8 cellular contexts compared by ENCODE assay signal in the genomic region with DNA sequence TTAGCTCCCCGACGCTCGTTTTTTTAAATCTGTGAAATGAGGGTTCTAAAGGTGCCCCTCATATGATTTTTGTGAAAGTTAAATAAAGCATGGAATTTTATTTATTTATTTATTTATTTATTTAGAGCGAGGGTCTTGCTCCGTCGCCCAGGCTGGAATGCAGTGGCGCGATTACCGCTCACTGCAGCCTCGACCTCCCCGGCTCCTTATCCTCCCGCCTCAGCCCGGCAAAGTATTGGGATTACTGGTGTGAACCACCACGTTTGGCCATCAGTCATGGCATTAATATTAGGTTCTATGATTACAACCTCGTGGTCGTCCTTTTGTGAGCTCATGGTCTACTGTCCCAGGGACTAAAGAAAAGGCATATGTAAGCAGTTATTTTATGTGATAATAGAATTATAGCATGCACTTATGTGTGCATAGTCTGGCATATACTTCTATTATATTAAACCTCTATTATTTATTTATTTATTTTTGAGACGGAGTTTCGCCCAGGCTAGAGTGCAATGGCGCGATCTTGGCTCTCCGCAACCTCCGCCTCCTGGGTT. TPM values are rescaled to one million over a fixed set of nuclear protein-coding genes. Genes with fewer than 3 reads are reported as not detected.
DNase-seq lines count a peak whose midpoint lies in the region; ATAC-seq, FAIRE-seq and TF ChIP-seq lines count a peak whose summit lies in the region.

No MANE protein-coding gene starts in this region.

- no peak overlapping the region for H4K91ac ChIP-seq in H1 (replicated peaks; ENCODE audit: insufficient read length, low read length)

- TF ChIP-seq POLR2A in H1 (IDR thresholded peaks at IDR 0.05; ENCODE audit: control extremely low read depth in 1 of 2, low read depth in 2 of 2, low read length in 2 of 2) = no peak

- H2AFZ ChIP-seq in DND-41 (ENCODE audit: low read depth, low read length) = peak overlapping the region; percentile 98
- H2AFZ ChIP-seq in OCI-LY7 (ENCODE audit: low read length) = peak overlapping the region; percentile 28; the same call in 1 of the 2 replicates
- peak overlapping the region; percentile 64 for H2AFZ ChIP-seq in H1 (ENCODE audit: low read length)

- ATAC-seq in DND-41 (ENCODE audit: insufficient read depth, low read depth) (no peak), pancreas (no peak), GM19455 (IDR thresholded peaks at IDR 0.05; ENCODE audit: unreplicated experiment) (no peak)

- FAIRE-seq in H1 (lab: Jason Lieb, UNC) (no peak), pancreas (lab: Jason Lieb, UNC) (no peak)

- no peak for TF ChIP-seq CTCF in DND-41 (IDR thresholded peaks at IDR 0.05; ENCODE audit: borderline replicate concordance, extremely low read depth, low read length, poor library complexity, severe bottlenecking)
- TF ChIP-seq CTCF in OCI-LY7 (conservative IDR thresholded peaks at IDR 0.05; ENCODE audit: low read length) = no peak
- TF ChIP-seq CTCF in H1 (IDR thresholded peaks at IDR 0.05; ENCODE audit: control extremely low read depth in 1 of 3, insufficient read depth in 1 of 3, low read depth in 1 of 3, low read length in 3 of 3) = no peak
- no peak for TF ChIP-seq CTCF in pancreas (IDR thresholded peaks at IDR 0.05)

- H3K56ac ChIP-seq in H1 (replicated peaks; ENCODE audit: insufficient read length, low read depth, low read length) = no peak overlapping the region

- no TSS peak for BruUV-seq in OCI-LY7 (replicated peaks; lab: Mats Ljungman, UMichigan)

- no peak overlapping the region for H2BK120ac ChIP-seq in H1 (replicated peaks; ENCODE audit: low read depth, low read length)

- H3K23ac ChIP-seq in H1 (ENCODE audit: insufficient read length) = no peak overlapping the region

- H4K5ac ChIP-seq in H1 (ENCODE audit: insufficient read length, low read depth, low read length) = no peak overlapping the region

- 90% methylated on average over 22 of the region's 22 CpGs; no CpG with 5 or more reads in 1 of the 2 experiments for WGBS in H1 (ENCODE audit: extremely low coverage in 1 of 2, insufficient coverage in 1 of 2, insufficient read length in 1 of 2, insufficient replicate concordance in 2 of 2, low coverage in 1 of 2, low lambda C conversion rate in 2 of 2, missing lambda C conversion rate in 1 of 2), 2 experiments
- WGBS in pancreas, 2 donors = 70 to 73% methylated on average over 22 of the region's 22 CpGs

- peak overlapping the region; percentile 80 for H3K9ac ChIP-seq in DND-41 (ENCODE audit: low read depth, low read length)
- H3K9ac ChIP-seq in H1 (replicated peaks in 1 of 4; ENCODE audit: extremely low read depth in 1 of 4, low read depth in 3 of 4, low read length in 3 of 4) = no peak overlapping the region

- no peak overlapping the region for H3K4ac ChIP-seq in H1 (replicated peaks; ENCODE audit: insufficient read length, low read depth, low read length)

- H3K14ac ChIP-seq in H1 (ENCODE audit: insufficient read length) = no peak overlapping the region

- H3K18ac ChIP-seq in H1 (ENCODE audit: extremely low read depth, low read length) = no peak overlapping the region

- H3K4me1 ChIP-seq in DND-41 (ENCODE audit: insufficient read depth, low read length) (peaks cover 41% of the 10 kb centered on the region), OCI-LY7 (ENCODE audit: insufficient read depth, low read length, poor library complexity, severe bottlenecking) (peaks cover 29% of the 10 kb centered on the region), H1 (replicated peaks in 1 of 4; ENCODE audit: control insufficient read depth in 3 of 4, insufficient read depth in 4 of 4, low read length in 3 of 4) (peaks cover 0 to 5% (median 0%) of the 10 kb centered on the region in 4 experiments; a peak in 3 of 7 replicates), pancreas (peaks cover 6 to 16% (median 10%) of the 10 kb centered on the region in 3 donors)

- H3K36me3 ChIP-seq in DND-41 (ENCODE audit: insufficient read depth, low read length) (peaks cover 34% of the 10 kb centered on the region), OCI-LY7 (ENCODE audit: insufficient read depth, low read length) (peaks cover 34% of the 10 kb centered on the region), H1 (ENCODE audit: control insufficient read depth in 2 of 4, insufficient read depth in 4 of 4, low read length in 3 of 4) (peaks cover 14 to 31% (median 22%) of the 10 kb centered on the region in 4 experiments), pancreas (peaks cover 0 to 15% (median 0%) of the 10 kb centered on the region in 3 donors)

- H3K79me1 ChIP-seq in H1 (ENCODE audit: low read depth, low read length) = peaks cover 3% of the 10 kb centered on the region; the same call in 1 of the 2 replicates

- no peak overlapping the region for H2BK5ac ChIP-seq in H1 (ENCODE audit: low read depth, low read length)

- no peak overlapping the region for H2BK15ac ChIP-seq in H1 (ENCODE audit: low read length)

- DNase-seq in DND-41 (no peak), OCI-LY7 (ENCODE audit: low spot score) (no peak), H1 (ENCODE audit: low read depth in 1 of 2, low spot score in 2 of 2) (no peak), pancreas (no peak), NCI-H1417 (lab: John Stamatoyannopoulos, UW) (no peak), NCI-H1105 (lab: John Stamatoyannopoulos, UW) (no peak), D341Med (ENCODE audit: low spot score) (no peak)

- TF ChIP-seq RAD21 in H1 (IDR thresholded peaks at IDR 0.05 in 1 of 2, conservative IDR thresholded peaks at IDR 0.05 in 1 of 2; ENCODE audit: low read depth in 2 of 2, low read length in 2 of 2) = no peak

- no peaks in the 10 kb centered on the region for H3K9me2 ChIP-seq in OCI-LY7 (ENCODE audit: insufficient read depth, low read length)

- CTCF ChIA-PET in OCI-LY7 (lab: Charles Lee; ENCODE audit: unreplicated experiment) (no interaction called here), H1 (lab: Charles Lee; ENCODE audit: partially characterized antibody) (interaction anchor here (0.6 to 2.0 kb wide), 5 partner anchors 89 to 164 kb away, joined by 3 to 4 read pairs (median 3); partner anchors contain the start of gene RHBDF1)

- H2BK12ac ChIP-seq in H1 (ENCODE audit: low read depth, low read length) = no peak overlapping the region

- H2BK20ac ChIP-seq in H1 (ENCODE audit: low read length) = no peak overlapping the region

- H3K27ac ChIP-seq in DND-41 (ENCODE audit: low read length) (peak overlapping the region; percentile 97; the same call in 1 of the 2 replicates), OCI-LY7 (ENCODE audit: low read depth, low read length, poor library complexity, severe bottlenecking) (no peak overlapping the region), H1 (ENCODE audit: low read depth, low read length) (no peak overlapping the region), pancreas (peak overlapping the region in 2 of 4 donors; percentile 94)

- POLR2A ChIA-PET in OCI-LY7 (lab: Charles Lee) = interaction anchor here (1.6 kb wide), 1 partner anchor 176 kb away, joined by 4 read pairs; the partner anchor contains the start of genes POLR3K and SNRNP25
- POLR2A ChIA-PET in H1 (lab: Charles Lee; ENCODE audit: partially characterized antibody) = interaction anchor here (0.9 to 16.8 kb wide), 12 partner anchors 10 to 132 kb away, joined by 3 to 348 read pairs (median 6); no protein-coding TSS in a partner anchor

- peaks cover 2% of the 10 kb centered on the region; the same call in 1 of the 2 replicates for H3K23me2 ChIP-seq in H1 (ENCODE audit: low read depth, low read length)

- H4K20me1 ChIP-seq in DND-41 (ENCODE audit: insufficient read depth, low read length) (peaks cover 34% of the 10 kb centered on the region), OCI-LY7 (ENCODE audit: insufficient read depth, low read length) (peaks cover 21% of the 10 kb centered on the region; the same call in 1 of the 2 replicates), H1 (replicated peaks in 1 of 2; ENCODE audit: control insufficient read depth in 1 of 2, insufficient read depth in 2 of 2, low read length in 2 of 2) (peaks cover 8 to 13% of the 10 kb centered on the region in 2 experiments)

- H3K4me3 ChIP-seq in DND-41 (ENCODE audit: low read depth in 1 of 2, low read length in 2 of 2) = peak overlapping the region; percentile 62 to 80; a peak in 3 of 4 replicates
- H3K4me3 ChIP-seq in OCI-LY7 (ENCODE audit: low read depth, low read length, poor library complexity, severe bottlenecking) = peak overlapping the region; percentile 88
- peak overlapping the region in 3 of 4 experiments; percentile 64 to 93 (median 92); a peak in 4 of 8 replicates for H3K4me3 ChIP-seq in H1 (ENCODE audit: extremely low read depth in 1 of 4, insufficient read depth in 2 of 4, low read depth in 3 of 4, low read length in 4 of 4)
- peak overlapping the region in 3 of 4 donors; percentile 84 to 98 (median 93) for H3K4me3 ChIP-seq in pancreas

- H3K9me3 ChIP-seq in DND-41 (ENCODE audit: insufficient read depth, low read length, severe bottlenecking) (no peaks in the 10 kb centered on the region), OCI-LY7 (ENCODE audit: low read length) (no peaks in the 10 kb centered on the region), H1 (ENCODE audit: insufficient read depth in 2 of 2, low read depth in 1 of 2, low read length in 1 of 2) (no peaks in the 10 kb centered on the region), pancreas (no peaks in the 10 kb centered on the region)

- H4K8ac ChIP-seq in H1 (ENCODE audit: extremely low read depth, insufficient read depth, low read length) = no peak overlapping the region

- H2AK5ac ChIP-seq in H1 (ENCODE audit: low read depth, low read length) = no peak overlapping the region

- no peaks in the 10 kb centered on the region for H3K27me3 ChIP-seq in DND-41 (ENCODE audit: insufficient read depth, low read length, poor library complexity)
- H3K27me3 ChIP-seq in H1 (replicated peaks in 1 of 4; ENCODE audit: control insufficient read depth in 3 of 4, extremely low read depth in 1 of 4, insufficient read depth in 3 of 4, low read length in 3 of 4) = no peaks in the 10 kb centered on the region
- H3K27me3 ChIP-seq in pancreas = no peaks in the 10 kb centered on the region

- peak overlapping the region; percentile 67 for H3K4me2 ChIP-seq in DND-41 (ENCODE audit: insufficient read depth, low read length)
- peak overlapping the region; percentile 87; the same call in 1 of the 2 replicates for H3K4me2 ChIP-seq in OCI-LY7 (ENCODE audit: low read length)
- peak overlapping the region; percentile 56 to 71 for H3K4me2 ChIP-seq in H1 (ENCODE audit: insufficient read depth in 1 of 2, low read depth in 2 of 2, low read length in 2 of 2)

- no peak for TF ChIP-seq EP300 in H1 (IDR thresholded peaks at IDR 0.05; ENCODE audit: borderline replicate concordance in 1 of 2, low read depth in 2 of 2, low read length in 2 of 2)

- intact Hi-C loops in OCI-LY7 (cut with micrococcal nuclease; ENCODE audit: unreplicated experiment) (no loop called here), pancreas (cut with DNase I) (loop anchor here in 1 of 3 donors (5.0 kb wide), 1 partner anchor 47 kb away; the partner anchor contains the start of gene RGS11)

- H3K79me2 ChIP-seq in DND-41 (ENCODE audit: insufficient read depth, low read length) = peaks cover 43% of the 10 kb centered on the region
- peaks cover 34% of the 10 kb centered on the region for H3K79me2 ChIP-seq in OCI-LY7 (ENCODE audit: insufficient read depth, low read depth, low read length)
- peaks cover 22 to 38% of the 10 kb centered on the region in 2 experiments for H3K79me2 ChIP-seq in H1 (ENCODE audit: control insufficient read depth in 1 of 2, insufficient read depth in 2 of 2, low read length in 2 of 2)

RNA-seq across cellular contexts. Expression of gene LUC7L, which starts 0.6 kb away (rescaled TPM):
- 90.5 and 92.6 TPM in 2 replicates for total RNA-seq in OCI-LY7 (2014; rRNA removed; shearing (Covaris generic))
- total RNA-seq in OCI-LY7 (2022) = 81.4 and 90.6 TPM in 2 replicates
- total RNA-seq in H1 (2021; fragmentation: NEBNext Ultra II Directional; extraction: Animal tissue kit (Norgen Biotek cat#: 25700)) = 121 and 129 TPM in 2 replicates
- 49.7 and 75.8 TPM in 2 replicates for polyA plus RNA-seq in H1 (2011; rRNA removed)
- 79.3 TPM for polyA plus RNA-seq in H1 (2011; cell fraction: cytosol; rRNA removed)
- polyA plus RNA-seq in H1 (2011; cell fraction: nucleus; rRNA removed) = 145 TPM
- 83.9 to 104 TPM (median 87.6 TPM) in 4 replicates for polyA plus RNA-seq in H1 (2012, experiment 1 of 2)
- polyA plus RNA-seq in H1 (2012, experiment 2 of 2) = 35.2 TPM
- polyA plus RNA-seq in H1 (2013, experiment 1 of 2) = 94.6 TPM
- polyA plus RNA-seq in H1 (2013, experiment 2 of 2) = 83.9 TPM
- 26.0 and 29.7 TPM in 2 replicates for polyA minus RNA-seq in H1 (2011; rRNA and poly(A)+ RNA removed)
- 38.2 TPM for polyA minus RNA-seq in H1 (2011; cell fraction: cytosol; rRNA and poly(A)+ RNA removed)
- polyA minus RNA-seq in H1 (2011; cell fraction: nucleus; rRNA and poly(A)+ RNA removed) = 115 TPM
- total RNA-seq in pancreas = 10 to 100 TPM; 20.6 to 54.4 (median 31.8) TPM
- 100 to 1,000 TPM; 273 to 333 TPM for polyA plus RNA-seq in pancreas

RNA-seq across cellular contexts. Expression of gene FAM234A, which starts 4.8 kb away (rescaled TPM):
- 8.1 and 10.9 TPM in 2 replicates for total RNA-seq in OCI-LY7 (2014; rRNA removed; shearing (Covaris generic))
- total RNA-seq in OCI-LY7 (2022) = 26.8 and 30.1 TPM in 2 replicates
- total RNA-seq in H1 (2021; fragmentation: NEBNext Ultra II Directional; extraction: Animal tissue kit (Norgen Biotek cat#: 25700)) = 104 and 108 TPM in 2 replicates
- 80.6 and 131 TPM in 2 replicates for polyA plus RNA-seq in H1 (2011; rRNA removed)
- polyA plus RNA-seq in H1 (2011; cell fraction: cytosol; rRNA removed) = 64.7 TPM
- polyA plus RNA-seq in H1 (2011; cell fraction: nucleus; rRNA removed) = 131 TPM
- polyA plus RNA-seq in H1 (2012, experiment 1 of 2) = 46.8 to 81.6 TPM (median 75.8 TPM) in 4 replicates
- 137 TPM for polyA plus RNA-seq in H1 (2012, experiment 2 of 2)
- polyA plus RNA-seq in H1 (2013, experiment 1 of 2) = 187 TPM
- 191 TPM for polyA plus RNA-seq in H1 (2013, experiment 2 of 2)
- polyA minus RNA-seq in H1 (2011; rRNA and poly(A)+ RNA removed) = 30.0 and 32.1 TPM in 2 replicates
- polyA minus RNA-seq in H1 (2011; cell fraction: cytosol; rRNA and poly(A)+ RNA removed) = 50.3 TPM
- polyA minus RNA-seq in H1 (2011; cell fraction: nucleus; rRNA and poly(A)+ RNA removed) = 36.9 TPM
- 10 to 100 TPM; 34.2 to 51.2 (median 39.7) TPM for total RNA-seq in pancreas
- 10 to 100 TPM; 39.1 to 49.7 TPM for polyA plus RNA-seq in pancreas

RNA-seq across cellular contexts. Expression of gene RGS11, which starts 45.9 kb away (rescaled TPM):
- total RNA-seq in OCI-LY7 (2014; rRNA removed; shearing (Covaris generic)) = not detected in 2 replicates
- total RNA-seq in OCI-LY7 (2022) (not detected in 2 replicates), pancreas (10 to 100 TPM in 1 of 6 donors, 1 to 10 TPM in 5; 4.5 to 14.0 (median 8.0) TPM)
- 0.84 and 1.1 TPM in 2 replicates for total RNA-seq in H1 (2021; fragmentation: NEBNext Ultra II Directional; extraction: Animal tissue kit (Norgen Biotek cat#: 25700))
- polyA plus RNA-seq in H1 (2011; rRNA removed) (1.2 and 2.0 TPM in 2 replicates), pancreas (10 to 100 TPM; 42.9 to 47.2 TPM)
- 1.2 TPM for polyA plus RNA-seq in H1 (2011; cell fraction: cytosol; rRNA removed)
- 10.5 TPM for polyA plus RNA-seq in H1 (2011; cell fraction: nucleus; rRNA removed)
- 1.0 to 2.7 TPM (median 1.8 TPM) in 4 replicates for polyA plus RNA-seq in H1 (2012, experiment 1 of 2)
- 0.59 TPM for polyA plus RNA-seq in H1 (2012, experiment 2 of 2)
- 0.87 TPM for polyA plus RNA-seq in H1 (2013, experiment 1 of 2)
- polyA plus RNA-seq in H1 (2013, experiment 2 of 2) = 1.0 TPM
- polyA minus RNA-seq in H1 (2011; rRNA and poly(A)+ RNA removed) = 0.19 and 0.49 TPM in 2 replicates
- not detected for polyA minus RNA-seq in H1 (2011; cell fraction: cytosol; rRNA and poly(A)+ RNA removed)
- polyA minus RNA-seq in H1 (2011; cell fraction: nucleus; rRNA and poly(A)+ RNA removed) = 1.8 TPM

RNA-seq across cellular contexts. Expression of gene HBQ1, which starts 49.5 kb away (rescaled TPM):
- total RNA-seq in OCI-LY7 (2014; rRNA removed; shearing (Covaris generic)) = not detected in 2 replicates
- total RNA-seq in OCI-LY7 (2022) (not detected in 2 replicates), pancreas (under 1 TPM in 1 of 6 donors, not detected in 5; 0.32 TPM)
- total RNA-seq in H1 (2021; fragmentation: NEBNext Ultra II Directional; extraction: Animal tissue kit (Norgen Biotek cat#: 25700)) = 1.4 and 2.9 TPM in 2 replicates
- polyA plus RNA-seq in H1 (2011; rRNA removed) (17.1 and 24.6 TPM in 2 replicates), pancreas (not detected)
- polyA plus RNA-seq in H1 (2011; cell fraction: cytosol; rRNA removed) = 8.1 TPM
- 10.5 TPM for polyA plus RNA-seq in H1 (2011; cell fraction: nucleus; rRNA removed)
- 1.9 to 5.8 TPM (median 2.9 TPM) in 4 replicates for polyA plus RNA-seq in H1 (2012, experiment 1 of 2)
- polyA plus RNA-seq in H1 (2012, experiment 2 of 2) = 6.6 TPM
- 5.8 TPM for polyA plus RNA-seq in H1 (2013, experiment 1 of 2)
- 6.4 TPM for polyA plus RNA-seq in H1 (2013, experiment 2 of 2)
- polyA minus RNA-seq in H1 (2011; rRNA and poly(A)+ RNA removed) = 0.47 TPM in 1 of 2 replicates, not detected in the other
- not detected for polyA minus RNA-seq in H1 (2011; cell fraction: cytosol; rRNA and poly(A)+ RNA removed)
- 1.6 TPM for polyA minus RNA-seq in H1 (2011; cell fraction: nucleus; rRNA and poly(A)+ RNA removed)

RNA-seq across cellular contexts. Expression of gene ARHGDIG, which starts 50.6 kb away (rescaled TPM):
- not detected in 2 replicates for total RNA-seq in OCI-LY7 (2014; rRNA removed; shearing (Covaris generic))
- not detected in 2 replicates for total RNA-seq in OCI-LY7 (2022)
- 1.2 and 2.8 TPM in 2 replicates for total RNA-seq in H1 (2021; fragmentation: NEBNext Ultra II Directional; extraction: Animal tissue kit (Norgen Biotek cat#: 25700))
- polyA plus RNA-seq in H1 (2011; rRNA removed) = 2.9 and 4.5 TPM in 2 replicates
- 2.4 TPM for polyA plus RNA-seq in H1 (2011; cell fraction: cytosol; rRNA removed)
- polyA plus RNA-seq in H1 (2011; cell fraction: nucleus; rRNA removed) = 10.9 TPM
- polyA plus RNA-seq in H1 (2012, experiment 1 of 2) = 1.3 to 3.2 TPM (median 2.4 TPM) in 4 replicates
- 1.3 TPM for polyA plus RNA-seq in H1 (2012, experiment 2 of 2)
- 0.85 TPM for polyA plus RNA-seq in H1 (2013, experiment 1 of 2)
- polyA plus RNA-seq in H1 (2013, experiment 2 of 2) = 1.2 TPM
- 0.44 and 1.0 TPM in 2 replicates for polyA minus RNA-seq in H1 (2011; rRNA and poly(A)+ RNA removed)
- polyA minus RNA-seq in H1 (2011; cell fraction: cytosol; rRNA and poly(A)+ RNA removed) = not detected
- 2.0 TPM for polyA minus RNA-seq in H1 (2011; cell fraction: nucleus; rRNA and poly(A)+ RNA removed)
- total RNA-seq in pancreas = 10 to 100 TPM in 5 of 6 donors, 1 to 10 TPM in 1; 5.6 to 62.8 (median 50.7) TPM
- 100 to 1,000 TPM in 1 of 2 donors, 10 to 100 TPM in 1; 35.6 to 165 TPM for polyA plus RNA-seq in pancreas

Comparison
In these comparisons a context has a peak if more than half of its experiments do, and no peak if none do; other contexts are left out.
1. H2AFZ ChIP-seq: peak in every context shown above with its lines; median percentile 98 in DND-41; 64 in H1; 28 in OCI-LY7.